In genomic region chr2:186687774-186688173, GRCh38 we compare ENCODE assay signal across 19 cellular contexts. TPM values are rescaled to one million over a fixed set of nuclear protein-coding genes. Genes with fewer than 3 reads are reported as not detected.
DNase-seq lines count a peak whose midpoint lies in the region; ATAC-seq and TF ChIP-seq lines count a peak whose summit lies in the region.
"Had no signal": no experiment of that assay in that cellular context is flagged by ENCODE, and none has a peak within 500 bp of the region (broad histone marks: within the 10 kb centered on the region; RNA-seq: fewer than 3 reads in every experiment).

No MANE protein-coding gene starts in this region.

- H3K36me3 ChIP-seq in SJCRH30 = no peaks in the 10 kb centered on the region
- H3K36me3 ChIP-seq: Peyer's patch, right atrium auricular region had no signal

- no peak overlapping the region for H3K4me3 Mint-ChIP-seq in CD4-positive, alpha-beta T cell
- H3K4me3 Mint-ChIP-seq: activated naive CD4-positive, alpha-beta T cell treated with anti-CD3 and anti-CD28 coated beads for 36 hours; CD8-positive, alpha-beta memory T cell had no signal

- CTCF ChIA-PET in CD4-positive, alpha-beta T cell (lab: Charles Lee) = no interaction called here

- no peak overlapping the region for H3K4me3 ChIP-seq in SJCRH30
- H3K4me3 ChIP-seq: A549, Peyer's patch, right atrium auricular region had no signal

- DNase-seq in NCI-H82 (lab: John Stamatoyannopoulos, UW) (peak; percentile 8), NCI-H82 treated with DMSO at 0.1 percent for 48 hours (lab: John Stamatoyannopoulos, UW; ENCODE audit: unreplicated experiment) (no peak), NAMALWA (ENCODE audit: low spot score) (peak; percentile 32), SJCRH30 (peak; percentile 73 to 95), Kasumi-1 (lab: John Stamatoyannopoulos, UW) (no peak)
- DNase-seq in NK-92 treated with Interleukin-12 subunit alpha and Interleukin-12 subunit beta, amount 100 ng/mL, for 24 hours (lab: John Stamatoyannopoulos, UW) = no peak
- no peak for DNase-seq in CD4-positive, alpha-beta T cell
- DNase-seq: activated CD4-positive, alpha-beta T cell treated with anti-CD3 and anti-CD28 coated beads for 4 hours; activated naive CD4-positive, alpha-beta T cell treated with anti-CD3 and anti-CD28 coated beads for 36 hours; CD8-positive, alpha-beta memory T cell; head of caudate nucleus; NCI-H1436 treated with DMSO at 0.1 percent for 48 hours; occipital lobe; Peyer's patch; stimulated activated CD4-positive, alpha-beta T cell treated with anti-CD3 and anti-CD28 coated beads, Interleukin-15, amount 100 ng/mL, for 24 hours; stimulated activated naive CD8-positive, alpha-beta T cell treated with anti-CD3 and anti-CD28 coated beads, Interleukin-15, Interleukin-2, amounts not matched to agents 100 U/mL and 50 U/mL, for 24 hours had no signal

- H3K9me3 Mint-ChIP-seq in CD4-positive, alpha-beta T cell = peaks cover 12% of the 10 kb centered on the region

- H3K4me1 Mint-ChIP-seq in CD4-positive, alpha-beta T cell (ENCODE audit: low read depth) = no peaks in the 10 kb centered on the region
- H3K4me1 Mint-ChIP-seq: CD8-positive, alpha-beta memory T cell had no signal

- H3K4me1 ChIP-seq in SJCRH30 = peaks cover 4% of the 10 kb centered on the region
- H3K4me1 ChIP-seq: A549, Peyer's patch, right atrium auricular region had no signal

- no peak overlapping the region for H3K27ac Mint-ChIP-seq in CD4-positive, alpha-beta T cell
- H3K27ac Mint-ChIP-seq: activated naive CD4-positive, alpha-beta T cell treated with anti-CD3 and anti-CD28 coated beads for 36 hours; CD8-positive, alpha-beta memory T cell had no signal

- no peaks in the 10 kb centered on the region for H3K27me3 ChIP-seq in SJCRH30
- no peaks in the 10 kb centered on the region for H3K27me3 ChIP-seq in CD4-positive, alpha-beta T cell (ENCODE audit: control insufficient read depth, insufficient read depth, low read length)
- H3K27me3 ChIP-seq: Peyer's patch, right atrium auricular region had no signal

- ATAC-seq in esophagus mucosa = no peak
- ATAC-seq in CD4-positive, alpha-beta T cell (ENCODE audit: poor library complexity) = no peak
- ATAC-seq: A549; stimulated activated naive CD8-positive, alpha-beta T cell treated with anti-CD3 and anti-CD28 coated beads, Interleukin-15, Interleukin-2, amounts not matched to agents 100 U/mL and 50 U/mL, for 24 hours had no signal

- H3K36me3 Mint-ChIP-seq in CD4-positive, alpha-beta T cell (ENCODE audit: low read depth) = no peaks in the 10 kb centered on the region
- H3K36me3 Mint-ChIP-seq: CD8-positive, alpha-beta memory T cell had no signal

- intact Hi-C loops in CD4-positive, alpha-beta T cell (cut with DNase I, micrococcal nuclease) = no loop called here

- POLR2A ChIA-PET in CD4-positive, alpha-beta T cell (lab: Charles Lee) = no interaction called here

- H3K27ac ChIP-seq in SJCRH30 = no peak overlapping the region; the same call in 1 of the 2 replicates
- no peak overlapping the region for H3K27ac ChIP-seq in CD4-positive, alpha-beta T cell (ENCODE audit: low read depth, low read length)
- H3K27ac ChIP-seq: A549, Peyer's patch, right atrium auricular region had no signal

- H3K27me3 Mint-ChIP-seq in CD4-positive, alpha-beta T cell = peaks cover 17% of the 10 kb centered on the region

- no peak for TF ChIP-seq CTCF in CD4-positive, alpha-beta T cell (IDR thresholded peaks at IDR 0.05)

- H3K9me3 ChIP-seq in SJCRH30 (replicated peaks) = peaks cover 31% of the 10 kb centered on the region
- peaks cover 10% of the 10 kb centered on the region for H3K9me3 ChIP-seq in CD4-positive, alpha-beta T cell (ENCODE audit: control insufficient read depth, low read length)
- H3K9me3 ChIP-seq: right atrium auricular region had no signal

RNA-seq across cellular contexts. Expression of gene FAM171B, which starts 6.1 kb away (rescaled TPM):
- total RNA-seq in SJCRH30 (2014; rRNA removed; shearing (Covaris generic)) = 43.3 and 46.2 TPM in 2 replicates
- 1.2 TPM for total RNA-seq in esophagus mucosa
- under 1 TPM; 0.03 to 0.08 TPM for total RNA-seq in CD4-positive, alpha-beta T cell

Comparison
In these comparisons a context has a peak if more than half of its experiments do, and no peak if none do; other contexts are left out.
1. DNase-seq: peak in NCI-H82 (single experiment), NAMALWA (single experiment) and SJCRH30 (2 of 2); none in NCI-H82 treated with DMSO at 0.1 percent for 48 hours (single experiment), NK-92 treated with Interleukin-12 subunit alpha and Interleukin-12 subunit beta, amount 100 ng/mL, for 24 hours (single experiment), CD4-positive, alpha-beta T cell (0 of 10) and Kasumi-1 (0 of 2).
2. RNA of gene FAM171B, which starts 6.1 kb away (total RNA-seq): 43.3 to 46.2 TPM in SJCRH30; 1.2 TPM in esophagus mucosa (single experiment) and 0.03 to 0.08 TPM in CD4-positive, alpha-beta T cell; every median in the first group is over 10 times any median in the second.